26 cellular contexts compared by ENCODE assay signal in the genomic region with DNA sequence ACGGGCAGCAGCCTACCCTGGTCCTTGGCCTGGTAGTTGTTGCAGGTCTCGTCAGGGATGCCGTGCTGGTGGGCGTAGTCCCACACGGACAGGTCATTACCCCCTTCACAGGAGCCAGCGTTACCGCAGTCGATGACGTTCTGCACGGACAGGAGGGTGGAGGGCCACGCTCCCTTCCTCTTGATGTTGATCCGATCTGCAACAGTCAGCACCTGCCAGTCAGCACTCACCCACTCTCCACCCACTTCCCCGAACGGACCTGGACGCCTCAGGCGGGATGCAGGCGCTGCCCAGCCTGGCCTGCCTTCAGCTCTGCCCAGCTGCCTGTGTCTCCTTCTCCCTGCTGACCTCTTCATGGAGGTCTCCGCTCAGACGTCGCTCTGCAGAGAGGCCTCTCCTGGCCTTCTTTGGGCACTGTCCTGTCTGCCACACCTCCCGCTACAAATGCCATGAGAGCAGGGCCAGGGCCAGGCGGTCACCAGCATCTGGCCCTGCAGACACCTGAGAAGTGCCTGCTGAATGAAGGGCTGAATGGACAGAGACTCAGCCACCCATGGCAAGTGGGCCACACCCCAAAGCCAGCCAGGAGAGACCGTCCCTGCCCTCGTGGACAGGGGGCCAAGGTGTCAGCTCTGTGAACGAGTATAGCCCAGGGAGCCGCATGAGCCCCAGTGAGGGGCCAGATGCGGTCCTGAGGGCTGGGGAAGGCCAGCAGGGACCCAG. TPM values are rescaled to one million over a fixed set of nuclear protein-coding genes. Genes with fewer than 3 reads are reported as not detected.
A peak's percentile ranks its signal among the peaks of the same experiment; 100 is the strongest.
DNase-seq lines count a peak whose midpoint lies in the region; ATAC-seq, FAIRE-seq and TF ChIP-seq lines count a peak whose summit lies in the region.
"Had no signal": no experiment of that assay in that cellular context is flagged by ENCODE, and none has a peak within 500 bp of the region (broad histone marks: within the 10 kb centered on the region; RNA-seq: fewer than 3 reads in every experiment).

No MANE protein-coding gene starts in this region.

- no peak overlapping the region for H3K4ac ChIP-seq in IMR-90 (ENCODE audit: low read depth, low read length)

- no peak overlapping the region for H2BK20ac ChIP-seq in IMR-90 (ENCODE audit: low read depth, low read length)

- TF ChIP-seq CTCF in IMR-90 (conservative IDR thresholded peaks at IDR 0.05; ENCODE audit: low read depth, low read length): no peak
- TF ChIP-seq CTCF in kidney (IDR thresholded peaks at IDR 0.05; ENCODE audit: borderline replicate concordance, extremely low read depth, insufficient read depth): no peak

- H3K27me3 Mint-ChIP-seq in stimulated activated naive B cell treated with anti-CD40 and anti-IgM and Interleukin-4, amounts not matched to agents 10 μg/mL and 1 μg/mL and 100 μg/mL, for 72 hours: no peaks in the 10 kb centered on the region
- H3K27me3 Mint-ChIP-seq in activated CD4-positive, alpha-beta memory T cell treated with anti-CD3 and anti-CD28 coated beads for 36 hours: no peaks in the 10 kb centered on the region
- H3K27me3 Mint-ChIP-seq: CD8-positive, alpha-beta memory T cell had no signal

- no peak overlapping the region for H4K91ac ChIP-seq in IMR-90 (ENCODE audit: insufficient read depth, low read depth, low read length)

- H2BK15ac ChIP-seq in IMR-90 (ENCODE audit: low read depth, low read length): no peak overlapping the region

- TF ChIP-seq POLR2A in IMR-90 (IDR thresholded peaks at IDR 0.05; ENCODE audit: low read depth, low read length): no peak

- H4K5ac ChIP-seq in IMR-90 (ENCODE audit: low read depth, low read length): no peak overlapping the region

- H3K14ac ChIP-seq in IMR-90 (replicated peaks; ENCODE audit: low read depth, low read length): no peak overlapping the region

- POLR2A ChIA-PET in IMR-90 (lab: Charles Lee; ENCODE audit: unreplicated experiment): no interaction called here
- POLR2A ChIA-PET in activated CD4-positive, alpha-beta memory T cell treated with anti-CD3 and anti-CD28 coated beads for 36 hours (lab: Charles Lee): no interaction called here

- no TSS peak for BruUV-seq in IMR-90 (replicated peaks; lab: Mats Ljungman, UMichigan)

- H3K4me3 ChIP-seq in IMR-90 (ENCODE audit: insufficient read depth, low read depth, low read length) (no peak overlapping the region), kidney (ENCODE audit: low read length in 2 of 2) (no peak overlapping the region)
- H3K4me3 ChIP-seq: SJSA1 had no signal

- peaks cover 10 to 33% of the 10 kb centered on the region in 2 experiments; a peak in 3 of 4 replicates for H3K79me1 ChIP-seq in IMR-90 (ENCODE audit: low read depth in 1 of 2, low read length in 2 of 2)

- H2AK5ac ChIP-seq in IMR-90 (ENCODE audit: low read depth, low read length): no peak overlapping the region

- TF ChIP-seq RAD21 in IMR-90 (IDR thresholded peaks at IDR 0.05; ENCODE audit: low read length): no peak

- intact Hi-C loops in IMR-90 (cut with micrococcal nuclease) (no loop called here), kidney (cut with DNase I) (no loop called here)
- intact Hi-C loops in activated CD4-positive, alpha-beta memory T cell treated with anti-CD3 and anti-CD28 coated beads for 36 hours (cut with micrococcal nuclease): no loop called here

- WGBS in IMR-90 (ENCODE audit: extremely low coverage in 2 of 2, insufficient read length in 1 of 2), 2 experiments: 95% methylated on average over 23 of the region's 27 CpGs; no CpG with 5 or more reads in 1 of the 2 experiments

- peaks cover 11% of the 10 kb centered on the region; the same call in 1 of the 2 replicates for H3K9me1 ChIP-seq in IMR-90 (ENCODE audit: insufficient read depth, low read length)

- no peak overlapping the region for H3K27ac ChIP-seq in IMR-90 (ENCODE audit: insufficient read depth, low read length)
- no peak overlapping the region for H3K27ac ChIP-seq in kidney (ENCODE audit: low read depth in 2 of 2, low read length in 2 of 2)
- H3K27ac ChIP-seq: 22Rv1, SJSA1 had no signal

- no peaks in the 10 kb centered on the region; the same call in 1 of the 2 replicates for H4K20me1 ChIP-seq in IMR-90 (ENCODE audit: insufficient read depth, low read length)

- in situ Hi-C loops in IMR-90 (cut with MboI; ENCODE audit: low sequenced_read_pairs): no loop called here

- H3K9ac ChIP-seq in IMR-90 (ENCODE audit: low read depth, low read length) (no peak overlapping the region), kidney (ENCODE audit: low read length in 2 of 2) (no peak overlapping the region)

- no peak for ATAC-seq in IMR-90 (ENCODE audit: low read depth)
- no peak for ATAC-seq in stimulated activated naive B cell treated with anti-CD40 and anti-IgM and Interleukin-4, amounts not matched to agents 10 μg/mL and 1 μg/mL and 100 μg/mL, for 72 hours (replicated peaks)
- ATAC-seq in HG03442 (IDR thresholded peaks at IDR 0.05; ENCODE audit: unreplicated experiment): no peak

- peak; percentile 56 to 61 for DNase-seq in SHP77 (lab: John Stamatoyannopoulos, UW)
- no peak for DNase-seq in SHP77 treated with DMSO at 0.1 percent for 48 hours (lab: John Stamatoyannopoulos, UW)
- DNase-seq in IMR-90: no peak
- peak; percentile 63 for DNase-seq in kidney
- no peak for DNase-seq in stimulated activated naive B cell treated with anti-CD40 and anti-IgM and Interleukin-4, amounts not matched to agents 10 μg/mL and 1 μg/mL and 100 μg/mL, for 72 hours
- no peak for DNase-seq in activated CD4-positive, alpha-beta memory T cell treated with anti-CD3 and anti-CD28 coated beads for 36 hours
- no peak for DNase-seq in NCI-H345 treated with DMSO at 0.1 percent for 48 hours (lab: John Stamatoyannopoulos, UW; ENCODE audit: unreplicated experiment)
- DNase-seq: DMS79, H9, KBM-7, NCI-H1417 treated with DMSO at 0.1 percent for 48 hours, NCI-H1930, NCI-H748 treated with DMSO at 0.1 percent for 48 hours, OCI-M1, RPMI8226, SW 1271 had no signal

- H3K4me2 ChIP-seq in IMR-90 (ENCODE audit: low read depth, low read length): no peak overlapping the region

- H3K4me1 ChIP-seq in IMR-90 (ENCODE audit: control insufficient read depth, insufficient read depth, low read length) (peaks cover 12% of the 10 kb centered on the region), kidney (ENCODE audit: control insufficient read depth in 1 of 2, insufficient read depth in 1 of 2, low read depth in 1 of 2, low read length in 2 of 2) (peaks cover 5 to 14% of the 10 kb centered on the region in 2 donors)

- H3K9me3 Mint-ChIP-seq in stimulated activated naive B cell treated with anti-CD40 and anti-IgM and Interleukin-4, amounts not matched to agents 10 μg/mL and 1 μg/mL and 100 μg/mL, for 72 hours: no peaks in the 10 kb centered on the region
- no peaks in the 10 kb centered on the region for H3K9me3 Mint-ChIP-seq in activated CD4-positive, alpha-beta memory T cell treated with anti-CD3 and anti-CD28 coated beads for 36 hours
- H3K9me3 Mint-ChIP-seq: CD8-positive, alpha-beta memory T cell; H9 had no signal

- no peaks in the 10 kb centered on the region for H3K27me3 ChIP-seq in IMR-90 (ENCODE audit: control insufficient read depth, insufficient read depth, low read length)
- H3K27me3 ChIP-seq: SJSA1 had no signal

- H3K4me1 Mint-ChIP-seq in stimulated activated naive B cell treated with anti-CD40 and anti-IgM and Interleukin-4, amounts not matched to agents 10 μg/mL and 1 μg/mL and 100 μg/mL, for 72 hours: peaks cover 50 to 92% of the 10 kb centered on the region in 2 donors
- peaks cover 27% of the 10 kb centered on the region for H3K4me1 Mint-ChIP-seq in activated CD4-positive, alpha-beta memory T cell treated with anti-CD3 and anti-CD28 coated beads for 36 hours (ENCODE audit: low read depth)

- peaks cover 22% of the 10 kb centered on the region for H3K36me3 ChIP-seq in IMR-90 (ENCODE audit: control insufficient read depth, insufficient read depth, low read length)
- peaks cover 9 to 10% of the 10 kb centered on the region in 2 donors for H3K36me3 ChIP-seq in kidney (ENCODE audit: control insufficient read depth in 1 of 2, insufficient read depth in 2 of 2, low read length in 2 of 2)

- H3K23ac ChIP-seq in IMR-90 (ENCODE audit: low read depth, low read length): no peak overlapping the region

- H3K4me3 Mint-ChIP-seq in stimulated activated naive B cell treated with anti-CD40 and anti-IgM and Interleukin-4, amounts not matched to agents 10 μg/mL and 1 μg/mL and 100 μg/mL, for 72 hours: peak overlapping the region; percentile 66 to 94
- H3K4me3 Mint-ChIP-seq in activated CD4-positive, alpha-beta memory T cell treated with anti-CD3 and anti-CD28 coated beads for 36 hours: no peak overlapping the region
- H3K4me3 Mint-ChIP-seq: CD8-positive, alpha-beta memory T cell; H9 had no signal

- CTCF ChIA-PET in IMR-90 (lab: Yijun Ruan, JAX): no interaction called here
- CTCF ChIA-PET in activated CD4-positive, alpha-beta memory T cell treated with anti-CD3 and anti-CD28 coated beads for 36 hours (lab: Charles Lee): interaction anchor here (1.5 kb wide), 1 partner anchor 10 kb away, joined by 3 read pairs; no protein-coding TSS in a partner anchor

- H4K8ac ChIP-seq in IMR-90 (ENCODE audit: low read depth in 2 of 2, low read length in 2 of 2): no peak overlapping the region

- H2AFZ ChIP-seq in IMR-90 (replicated peaks; ENCODE audit: low read length, poor library complexity): peak overlapping the region; percentile 5

- dilution Hi-C loops in IMR-90 (cut with HindIII; ENCODE audit: low sequenced_read_pairs, unreplicated experiment): no loop called here

- no peak for FAIRE-seq in kidney (lab: Jason Lieb, UNC)
- FAIRE-seq: D721Med, GM18507 had no signal

- H2BK5ac ChIP-seq in IMR-90 (ENCODE audit: low read depth, low read length, poor library complexity, severe bottlenecking): no peak overlapping the region

- no peak overlapping the region for H3K56ac ChIP-seq in IMR-90 (ENCODE audit: extremely low read depth, insufficient read depth, low read length)

- H3K27ac Mint-ChIP-seq in stimulated activated naive B cell treated with anti-CD40 and anti-IgM and Interleukin-4, amounts not matched to agents 10 μg/mL and 1 μg/mL and 100 μg/mL, for 72 hours: peak overlapping the region; percentile 100
- no peak overlapping the region for H3K27ac Mint-ChIP-seq in activated CD4-positive, alpha-beta memory T cell treated with anti-CD3 and anti-CD28 coated beads for 36 hours
- H3K27ac Mint-ChIP-seq: H9 had no signal

- H3K9me3 ChIP-seq in IMR-90 (ENCODE audit: control insufficient read depth, insufficient read depth, low read length) (no peaks in the 10 kb centered on the region), kidney (ENCODE audit: control insufficient read depth in 1 of 2, low read length in 2 of 2) (no peaks in the 10 kb centered on the region)
- H3K9me3 ChIP-seq: SJSA1 had no signal

- H3K18ac ChIP-seq in IMR-90 (ENCODE audit: low read depth, low read length): no peak overlapping the region

- peaks cover 84 to 93% of the 10 kb centered on the region in 2 donors for H3K36me3 Mint-ChIP-seq in stimulated activated naive B cell treated with anti-CD40 and anti-IgM and Interleukin-4, amounts not matched to agents 10 μg/mL and 1 μg/mL and 100 μg/mL, for 72 hours
- peaks cover 18% of the 10 kb centered on the region for H3K36me3 Mint-ChIP-seq in activated CD4-positive, alpha-beta memory T cell treated with anti-CD3 and anti-CD28 coated beads for 36 hours

- no peak overlapping the region for H2BK120ac ChIP-seq in IMR-90 (ENCODE audit: low read depth, low read length)

- peak overlapping the region; percentile 26 for H2AK9ac ChIP-seq in IMR-90 (replicated peaks; ENCODE audit: low read depth, low read length, poor library complexity)

RNA-seq across cellular contexts. Expression of gene CTSZ, which starts 5.4 kb away (rescaled TPM):
- total RNA-seq in IMR-90 (2012; rRNA removed): 43.6 and 46.1 TPM in 2 replicates
- 82.8 and 88.5 TPM in 2 replicates for polyA plus RNA-seq in IMR-90 (2012; rRNA removed)
- polyA plus RNA-seq in IMR-90 (2012; cell fraction: cytosol; rRNA removed): 78.1 and 134 TPM in 2 replicates
- polyA plus RNA-seq in IMR-90 (2012; cell fraction: nucleus; rRNA removed; ENCODE audit: low replicate concordance): 37.6 and 39.3 TPM in 2 replicates
- total RNA-seq in kidney: 200 TPM
- 234 TPM for polyA plus RNA-seq in kidney (ENCODE audit: insufficient read depth, low read depth, low replicate concordance)
- 10 to 100 TPM; 32.9 to 34.8 TPM for total RNA-seq in activated CD4-positive, alpha-beta memory T cell treated with anti-CD3 and anti-CD28 coated beads for 36 hours
- total RNA-seq: G401 had no signal

RNA-seq across cellular contexts. Expression of gene TUBB1, which starts 17.6 kb away (rescaled TPM):
- not detected in 2 replicates for total RNA-seq in IMR-90 (2012; rRNA removed)
- polyA plus RNA-seq in IMR-90 (2012; rRNA removed): not detected in 2 replicates
- polyA plus RNA-seq in IMR-90 (2012; cell fraction: cytosol; rRNA removed): not detected in 2 replicates
- 0.02 TPM in 1 of 2 replicates, not detected in the other for polyA plus RNA-seq in IMR-90 (2012; cell fraction: nucleus; rRNA removed; ENCODE audit: low replicate concordance)
- total RNA-seq in kidney: not detected
- 0.17 TPM for polyA plus RNA-seq in kidney (ENCODE audit: insufficient read depth, low read depth, low replicate concordance)
- total RNA-seq in activated CD4-positive, alpha-beta memory T cell treated with anti-CD3 and anti-CD28 coated beads for 36 hours: not detected
- total RNA-seq: CD8-positive, alpha-beta memory T cell; G401; H9; HT1080; NCI-H460 had no signal
- polyA plus RNA-seq: AG04450 had no signal

RNA-seq across cellular contexts. Expression of gene NELFCD, which starts 20.6 kb away (rescaled TPM):
- total RNA-seq in IMR-90 (2012; rRNA removed): 82.2 and 94.1 TPM in 2 replicates
- polyA plus RNA-seq in IMR-90 (2012; rRNA removed): 85.7 and 88.9 TPM in 2 replicates
- 41.7 and 69.9 TPM in 2 replicates for polyA plus RNA-seq in IMR-90 (2012; cell fraction: cytosol; rRNA removed)
- 137 and 278 TPM in 2 replicates for polyA plus RNA-seq in IMR-90 (2012; cell fraction: nucleus; rRNA removed; ENCODE audit: low replicate concordance)
- 50.2 TPM for total RNA-seq in kidney
- 63.4 TPM for polyA plus RNA-seq in kidney (ENCODE audit: insufficient read depth, low read depth, low replicate concordance)
- total RNA-seq in activated CD4-positive, alpha-beta memory T cell treated with anti-CD3 and anti-CD28 coated beads for 36 hours: 10 to 100 TPM; 80.5 to 92.3 TPM

RNA-seq across cellular contexts. Expression of gene ATP5F1E, which starts 30.5 kb away (rescaled TPM):
- 3.8 and 12.2 TPM in 2 replicates for total RNA-seq in IMR-90 (2012; rRNA removed)
- 34.5 and 42.6 TPM in 2 replicates for polyA plus RNA-seq in IMR-90 (2012; rRNA removed)
- polyA plus RNA-seq in IMR-90 (2012; cell fraction: cytosol; rRNA removed): 9.0 and 19.1 TPM in 2 replicates
- 1.8 and 10.5 TPM in 2 replicates for polyA plus RNA-seq in IMR-90 (2012; cell fraction: nucleus; rRNA removed; ENCODE audit: low replicate concordance)
- 67.7 TPM for total RNA-seq in kidney
- polyA plus RNA-seq in kidney (ENCODE audit: insufficient read depth, low read depth, low replicate concordance): 251 TPM
- 10 to 100 TPM; 82.2 to 90.4 TPM for total RNA-seq in activated CD4-positive, alpha-beta memory T cell treated with anti-CD3 and anti-CD28 coated beads for 36 hours

RNA-seq across cellular contexts. Expression of gene PRELID3B, which starts 41.0 kb away (rescaled TPM):
- total RNA-seq in IMR-90 (2012; rRNA removed): 41.9 and 80.8 TPM in 2 replicates
- polyA plus RNA-seq in IMR-90 (2012; rRNA removed): 18.0 and 24.8 TPM in 2 replicates
- polyA plus RNA-seq in IMR-90 (2012; cell fraction: cytosol; rRNA removed): 3.3 and 4.8 TPM in 2 replicates
- 1.4 and 8.0 TPM in 2 replicates for polyA plus RNA-seq in IMR-90 (2012; cell fraction: nucleus; rRNA removed; ENCODE audit: low replicate concordance)
- total RNA-seq in kidney: 38.5 TPM
- polyA plus RNA-seq in kidney (ENCODE audit: insufficient read depth, low read depth, low replicate concordance): 26.4 TPM
- 100 to 1,000 TPM; 148 to 151 TPM for total RNA-seq in activated CD4-positive, alpha-beta memory T cell treated with anti-CD3 and anti-CD28 coated beads for 36 hours

Comparison
In these comparisons a context has a peak if more than half of its experiments do, and no peak if none do; other contexts are left out.
1. DNase-seq: peak in SHP77 (2 of 2) and kidney (single experiment); none in SHP77 treated with DMSO at 0.1 percent for 48 hours (single experiment), IMR-90 (single experiment), stimulated activated naive B cell treated with anti-CD40 and anti-IgM and Interleukin-4, amounts not matched to agents 10 μg/mL and 1 μg/mL and 100 μg/mL, for 72 hours (single experiment), activated CD4-positive, alpha-beta memory T cell treated with anti-CD3 and anti-CD28 coated beads for 36 hours (single experiment) and NCI-H345 treated with DMSO at 0.1 percent for 48 hours (single experiment).